Comparison of ENCODE assay signal across 1 cellular context in genomic region chr7:70710011-70710480, GRCh38.
TF ChIP-seq lines count a peak whose summit lies in the region.

No MANE protein-coding gene starts in this region.

TF ChIP-seq in GM23338, 12 proteins besides CTCF, POLR2A, EP300 and RAD21 (continued from another document):
- no peak for TF ChIP-seq ZNF462 (CRISPR knock-in tag; IDR thresholded peaks at IDR 0.05)
- TF ChIP-seq ZNF114 (CRISPR knock-in tag; IDR thresholded peaks at IDR 0.05) = no peak
- no peak for TF ChIP-seq REST (IDR thresholded peaks at IDR 0.05; ENCODE audit: unreplicated experiment)
